In the genomic region with DNA sequence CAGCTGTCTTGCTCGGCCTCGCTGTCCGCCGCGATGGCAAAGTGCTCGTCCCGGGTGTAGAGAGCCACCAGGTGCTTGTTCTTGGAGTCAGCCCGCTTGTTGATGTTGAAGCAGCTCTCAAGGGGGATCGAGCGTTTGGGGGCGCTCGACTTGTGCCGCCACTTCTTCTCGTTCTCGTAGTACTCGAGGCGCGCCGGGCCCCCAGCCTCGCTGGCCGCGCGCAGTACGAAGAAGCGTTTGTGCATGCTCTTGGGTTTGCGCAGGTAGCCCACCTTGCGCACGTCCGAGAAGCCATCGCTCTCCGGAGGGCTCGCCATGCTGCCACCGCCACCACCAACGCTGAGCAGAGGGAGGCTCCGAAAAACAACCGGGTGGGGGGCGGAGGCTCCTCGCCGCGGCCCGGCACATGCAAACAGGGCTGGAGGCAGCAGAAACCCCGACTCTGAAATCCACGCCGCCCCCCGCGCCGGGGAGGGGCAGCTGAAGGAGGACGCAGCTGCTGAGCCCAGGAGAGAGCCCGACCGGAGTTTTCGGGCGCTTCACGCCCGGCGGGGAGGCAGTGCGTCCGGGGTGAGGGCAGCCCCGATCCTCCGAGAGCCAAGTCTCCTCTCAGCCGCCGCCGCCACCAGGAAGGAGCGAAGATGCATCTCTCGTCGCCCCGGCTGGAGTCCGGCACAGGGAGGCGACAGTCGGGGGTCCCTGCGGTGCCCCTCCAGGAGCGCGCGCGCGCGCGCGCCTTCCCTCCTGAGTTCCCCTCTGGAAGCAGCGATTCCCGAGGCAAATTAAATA, we compare ENCODE assay signal across 1 cellular context.
TF ChIP-seq lines count a peak whose summit lies in the region.

No MANE protein-coding gene starts in this region.

TF ChIP-seq in WTC11, 78 proteins besides CTCF, POLR2A, EP300 and RAD21 (continued from another document and continues in another):
- TF ChIP-seq, protein P1, sequence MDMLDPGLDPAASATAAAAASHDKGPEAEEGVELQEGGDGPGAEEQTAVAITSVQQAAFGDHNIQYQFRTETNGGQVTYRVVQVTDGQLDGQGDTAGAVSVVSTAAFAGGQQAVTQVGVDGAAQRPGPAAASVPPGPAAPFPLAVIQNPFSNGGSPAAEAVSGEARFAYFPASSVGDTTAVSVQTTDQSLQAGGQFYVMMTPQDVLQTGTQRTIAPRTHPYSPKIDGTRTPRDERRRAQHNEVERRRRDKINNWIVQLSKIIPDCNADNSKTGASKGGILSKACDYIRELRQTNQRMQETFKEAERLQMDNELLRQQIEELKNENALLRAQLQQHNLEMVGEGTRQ (CRISPR knock-in tag; IDR thresholded peaks at IDR 0.05) = no peak
- 0 out of 2 replicates have a peak, but pooled peaks have one; percentile 49 for TF ChIP-seq RELA (CRISPR knock-in tag; IDR thresholded peaks at IDR 0.05; ENCODE audit: borderline replicate concordance)
- no peak for TF ChIP-seq EMX1 (CRISPR knock-in tag; IDR thresholded peaks at IDR 0.05)
- TF ChIP-seq ESRRA (CRISPR knock-in tag; IDR thresholded peaks at IDR 0.05; ENCODE audit: borderline replicate concordance) = peak; percentile 70; the same call in 1 of the 2 replicates
- TF ChIP-seq JAZF1 (CRISPR knock-in tag; IDR thresholded peaks at IDR 0.05) = no peak
- no peak for TF ChIP-seq FOXJ3 (CRISPR knock-in tag; IDR thresholded peaks at IDR 0.05; ENCODE audit: borderline replicate concordance)
- TF ChIP-seq, protein P2, sequence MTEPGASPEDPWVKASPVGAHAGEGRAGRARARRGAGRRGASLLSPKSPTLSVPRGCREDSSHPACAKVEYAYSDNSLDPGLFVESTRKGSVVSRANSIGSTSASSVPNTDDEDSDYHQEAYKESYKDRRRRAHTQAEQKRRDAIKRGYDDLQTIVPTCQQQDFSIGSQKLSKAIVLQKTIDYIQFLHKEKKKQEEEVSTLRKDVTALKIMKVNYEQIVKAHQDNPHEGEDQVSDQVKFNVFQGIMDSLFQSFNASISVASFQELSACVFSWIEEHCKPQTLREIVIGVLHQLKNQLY (CRISPR knock-in tag; IDR thresholded peaks at IDR 0.05) = no peak
- TF ChIP-seq, protein P3, sequence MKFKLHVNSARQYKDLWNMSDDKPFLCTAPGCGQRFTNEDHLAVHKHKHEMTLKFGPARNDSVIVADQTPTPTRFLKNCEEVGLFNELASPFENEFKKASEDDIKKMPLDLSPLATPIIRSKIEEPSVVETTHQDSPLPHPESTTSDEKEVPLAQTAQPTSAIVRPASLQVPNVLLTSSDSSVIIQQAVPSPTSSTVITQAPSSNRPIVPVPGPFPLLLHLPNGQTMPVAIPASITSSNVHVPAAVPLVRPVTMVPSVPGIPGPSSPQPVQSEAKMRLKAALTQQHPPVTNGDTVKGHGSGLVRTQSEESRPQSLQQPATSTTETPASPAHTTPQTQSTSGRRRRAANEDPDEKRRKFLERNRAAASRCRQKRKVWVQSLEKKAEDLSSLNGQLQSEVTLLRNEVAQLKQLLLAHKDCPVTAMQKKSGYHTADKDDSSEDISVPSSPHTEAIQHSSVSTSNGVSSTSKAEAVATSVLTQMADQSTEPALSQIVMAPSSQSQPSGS (CRISPR knock-in tag; IDR thresholded peaks at IDR 0.05; ENCODE audit: borderline replicate concordance, low read depth) = no peak
- TF ChIP-seq, protein P4, sequence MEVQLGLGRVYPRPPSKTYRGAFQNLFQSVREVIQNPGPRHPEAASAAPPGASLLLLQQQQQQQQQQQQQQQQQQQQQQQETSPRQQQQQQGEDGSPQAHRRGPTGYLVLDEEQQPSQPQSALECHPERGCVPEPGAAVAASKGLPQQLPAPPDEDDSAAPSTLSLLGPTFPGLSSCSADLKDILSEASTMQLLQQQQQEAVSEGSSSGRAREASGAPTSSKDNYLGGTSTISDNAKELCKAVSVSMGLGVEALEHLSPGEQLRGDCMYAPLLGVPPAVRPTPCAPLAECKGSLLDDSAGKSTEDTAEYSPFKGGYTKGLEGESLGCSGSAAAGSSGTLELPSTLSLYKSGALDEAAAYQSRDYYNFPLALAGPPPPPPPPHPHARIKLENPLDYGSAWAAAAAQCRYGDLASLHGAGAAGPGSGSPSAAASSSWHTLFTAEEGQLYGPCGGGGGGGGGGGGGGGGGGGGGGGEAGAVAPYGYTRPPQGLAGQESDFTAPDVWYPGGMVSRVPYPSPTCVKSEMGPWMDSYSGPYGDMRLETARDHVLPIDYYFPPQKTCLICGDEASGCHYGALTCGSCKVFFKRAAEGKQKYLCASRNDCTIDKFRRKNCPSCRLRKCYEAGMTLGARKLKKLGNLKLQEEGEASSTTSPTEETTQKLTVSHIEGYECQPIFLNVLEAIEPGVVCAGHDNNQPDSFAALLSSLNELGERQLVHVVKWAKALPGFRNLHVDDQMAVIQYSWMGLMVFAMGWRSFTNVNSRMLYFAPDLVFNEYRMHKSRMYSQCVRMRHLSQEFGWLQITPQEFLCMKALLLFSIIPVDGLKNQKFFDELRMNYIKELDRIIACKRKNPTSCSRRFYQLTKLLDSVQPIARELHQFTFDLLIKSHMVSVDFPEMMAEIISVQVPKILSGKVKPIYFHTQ (CRISPR knock-in tag; IDR thresholded peaks at IDR 0.05) = no peak
- TF ChIP-seq, protein P5, sequence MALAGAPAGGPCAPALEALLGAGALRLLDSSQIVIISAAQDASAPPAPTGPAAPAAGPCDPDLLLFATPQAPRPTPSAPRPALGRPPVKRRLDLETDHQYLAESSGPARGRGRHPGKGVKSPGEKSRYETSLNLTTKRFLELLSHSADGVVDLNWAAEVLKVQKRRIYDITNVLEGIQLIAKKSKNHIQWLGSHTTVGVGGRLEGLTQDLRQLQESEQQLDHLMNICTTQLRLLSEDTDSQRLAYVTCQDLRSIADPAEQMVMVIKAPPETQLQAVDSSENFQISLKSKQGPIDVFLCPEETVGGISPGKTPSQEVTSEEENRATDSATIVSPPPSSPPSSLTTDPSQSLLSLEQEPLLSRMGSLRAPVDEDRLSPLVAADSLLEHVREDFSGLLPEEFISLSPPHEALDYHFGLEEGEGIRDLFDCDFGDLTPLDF (CRISPR knock-in tag; IDR thresholded peaks at IDR 0.05) = 0 out of 2 replicates have a peak, but pooled peaks have one; percentile 42
- TF ChIP-seq, protein P6, sequence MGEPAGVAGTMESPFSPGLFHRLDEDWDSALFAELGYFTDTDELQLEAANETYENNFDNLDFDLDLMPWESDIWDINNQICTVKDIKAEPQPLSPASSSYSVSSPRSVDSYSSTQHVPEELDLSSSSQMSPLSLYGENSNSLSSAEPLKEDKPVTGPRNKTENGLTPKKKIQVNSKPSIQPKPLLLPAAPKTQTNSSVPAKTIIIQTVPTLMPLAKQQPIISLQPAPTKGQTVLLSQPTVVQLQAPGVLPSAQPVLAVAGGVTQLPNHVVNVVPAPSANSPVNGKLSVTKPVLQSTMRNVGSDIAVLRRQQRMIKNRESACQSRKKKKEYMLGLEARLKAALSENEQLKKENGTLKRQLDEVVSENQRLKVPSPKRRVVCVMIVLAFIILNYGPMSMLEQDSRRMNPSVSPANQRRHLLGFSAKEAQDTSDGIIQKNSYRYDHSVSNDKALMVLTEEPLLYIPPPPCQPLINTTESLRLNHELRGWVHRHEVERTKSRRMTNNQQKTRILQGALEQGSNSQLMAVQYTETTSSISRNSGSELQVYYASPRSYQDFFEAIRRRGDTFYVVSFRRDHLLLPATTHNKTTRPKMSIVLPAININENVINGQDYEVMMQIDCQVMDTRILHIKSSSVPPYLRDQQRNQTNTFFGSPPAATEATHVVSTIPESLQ (CRISPR knock-in tag; IDR thresholded peaks at IDR 0.05) = no peak
- TF ChIP-seq CREM (CRISPR knock-in tag; IDR thresholded peaks at IDR 0.05) = peak; percentile 82; the same call in 1 of the 2 replicates
- no peak for TF ChIP-seq GABPB1 (CRISPR knock-in tag; IDR thresholded peaks at IDR 0.05)
- TF ChIP-seq OVOL2 (CRISPR knock-in tag; IDR thresholded peaks at IDR 0.05; ENCODE audit: borderline replicate concordance) = no peak
- no peak for TF ChIP-seq SOX15 (CRISPR knock-in tag; IDR thresholded peaks at IDR 0.05)
- TF ChIP-seq, protein P7, sequence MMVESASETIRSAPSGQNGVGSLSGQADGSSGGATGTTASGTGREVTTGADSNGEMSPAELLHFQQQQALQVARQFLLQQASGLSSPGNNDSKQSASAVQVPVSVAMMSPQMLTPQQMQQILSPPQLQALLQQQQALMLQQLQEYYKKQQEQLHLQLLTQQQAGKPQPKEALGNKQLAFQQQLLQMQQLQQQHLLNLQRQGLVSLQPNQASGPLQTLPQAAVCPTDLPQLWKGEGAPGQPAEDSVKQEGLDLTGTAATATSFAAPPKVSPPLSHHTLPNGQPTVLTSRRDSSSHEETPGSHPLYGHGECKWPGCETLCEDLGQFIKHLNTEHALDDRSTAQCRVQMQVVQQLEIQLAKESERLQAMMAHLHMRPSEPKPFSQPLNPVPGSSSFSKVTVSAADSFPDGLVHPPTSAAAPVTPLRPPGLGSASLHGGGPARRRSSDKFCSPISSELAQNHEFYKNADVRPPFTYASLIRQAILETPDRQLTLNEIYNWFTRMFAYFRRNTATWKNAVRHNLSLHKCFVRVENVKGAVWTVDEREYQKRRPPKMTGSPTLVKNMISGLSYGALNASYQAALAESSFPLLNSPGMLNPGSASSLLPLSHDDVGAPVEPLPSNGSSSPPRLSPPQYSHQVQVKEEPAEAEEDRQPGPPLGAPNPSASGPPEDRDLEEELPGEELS (CRISPR knock-in tag; IDR thresholded peaks at IDR 0.05) = peak; percentile 71
- TF ChIP-seq RORB (CRISPR knock-in tag; IDR thresholded peaks at IDR 0.05) = no peak
- no peak for TF ChIP-seq MXD4 (CRISPR knock-in tag; IDR thresholded peaks at IDR 0.05; ENCODE audit: borderline replicate concordance)
- TF ChIP-seq, protein P8, sequence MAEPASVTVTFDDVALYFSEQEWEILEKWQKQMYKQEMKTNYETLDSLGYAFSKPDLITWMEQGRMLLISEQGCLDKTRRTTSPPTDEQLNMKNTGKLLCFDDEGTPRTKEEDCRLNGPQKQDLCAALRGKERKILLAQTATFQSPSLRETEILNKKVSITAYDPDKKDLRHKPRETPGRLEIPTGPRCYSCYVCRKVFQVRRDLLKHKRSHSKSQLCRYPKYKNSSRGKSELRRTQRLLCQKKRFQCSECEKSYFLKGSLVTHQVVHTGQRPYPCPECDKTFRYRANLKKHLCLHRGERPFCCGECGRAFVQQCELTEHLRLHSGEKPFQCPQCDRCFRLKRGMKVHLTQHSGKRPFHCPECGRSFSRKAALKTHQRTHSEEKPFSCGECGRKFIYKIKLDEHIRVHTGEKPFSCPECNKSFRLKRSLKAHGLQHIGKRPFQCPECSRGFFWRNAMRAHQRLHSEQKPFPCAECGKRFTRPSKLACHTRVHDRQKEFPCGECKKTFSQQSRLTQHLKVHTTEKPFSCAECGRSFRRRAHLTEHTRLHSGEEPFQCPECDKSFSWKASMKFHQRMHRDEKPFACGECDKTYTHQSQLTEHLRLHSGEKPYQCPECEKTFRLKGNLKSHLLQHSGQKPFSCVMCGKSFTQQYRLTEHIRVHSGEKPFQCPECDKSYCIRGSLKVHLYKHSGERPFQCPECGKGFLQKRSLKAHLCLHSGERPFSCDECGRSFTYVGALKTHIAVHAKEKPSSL (CRISPR knock-in tag; conservative IDR thresholded peaks at IDR 0.05) = no peak
- no peak for TF ChIP-seq ZNF317 (CRISPR knock-in tag; IDR thresholded peaks at IDR 0.05; ENCODE audit: borderline replicate concordance, low read depth)
- TF ChIP-seq, protein P9, sequence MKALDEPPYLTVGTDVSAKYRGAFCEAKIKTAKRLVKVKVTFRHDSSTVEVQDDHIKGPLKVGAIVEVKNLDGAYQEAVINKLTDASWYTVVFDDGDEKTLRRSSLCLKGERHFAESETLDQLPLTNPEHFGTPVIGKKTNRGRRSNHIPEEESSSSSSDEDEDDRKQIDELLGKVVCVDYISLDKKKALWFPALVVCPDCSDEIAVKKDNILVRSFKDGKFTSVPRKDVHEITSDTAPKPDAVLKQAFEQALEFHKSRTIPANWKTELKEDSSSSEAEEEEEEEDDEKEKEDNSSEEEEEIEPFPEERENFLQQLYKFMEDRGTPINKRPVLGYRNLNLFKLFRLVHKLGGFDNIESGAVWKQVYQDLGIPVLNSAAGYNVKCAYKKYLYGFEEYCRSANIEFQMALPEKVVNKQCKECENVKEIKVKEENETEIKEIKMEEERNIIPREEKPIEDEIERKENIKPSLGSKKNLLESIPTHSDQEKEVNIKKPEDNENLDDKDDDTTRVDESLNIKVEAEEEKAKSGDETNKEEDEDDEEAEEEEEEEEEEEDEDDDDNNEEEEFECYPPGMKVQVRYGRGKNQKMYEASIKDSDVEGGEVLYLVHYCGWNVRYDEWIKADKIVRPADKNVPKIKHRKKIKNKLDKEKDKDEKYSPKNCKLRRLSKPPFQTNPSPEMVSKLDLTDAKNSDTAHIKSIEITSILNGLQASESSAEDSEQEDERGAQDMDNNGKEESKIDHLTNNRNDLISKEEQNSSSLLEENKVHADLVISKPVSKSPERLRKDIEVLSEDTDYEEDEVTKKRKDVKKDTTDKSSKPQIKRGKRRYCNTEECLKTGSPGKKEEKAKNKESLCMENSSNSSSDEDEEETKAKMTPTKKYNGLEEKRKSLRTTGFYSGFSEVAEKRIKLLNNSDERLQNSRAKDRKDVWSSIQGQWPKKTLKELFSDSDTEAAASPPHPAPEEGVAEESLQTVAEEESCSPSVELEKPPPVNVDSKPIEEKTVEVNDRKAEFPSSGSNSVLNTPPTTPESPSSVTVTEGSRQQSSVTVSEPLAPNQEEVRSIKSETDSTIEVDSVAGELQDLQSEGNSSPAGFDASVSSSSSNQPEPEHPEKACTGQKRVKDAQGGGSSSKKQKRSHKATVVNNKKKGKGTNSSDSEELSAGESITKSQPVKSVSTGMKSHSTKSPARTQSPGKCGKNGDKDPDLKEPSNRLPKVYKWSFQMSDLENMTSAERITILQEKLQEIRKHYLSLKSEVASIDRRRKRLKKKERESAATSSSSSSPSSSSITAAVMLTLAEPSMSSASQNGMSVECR (CRISPR knock-in tag; IDR thresholded peaks at IDR 0.05; ENCODE audit: borderline replicate concordance) = no peak
- TF ChIP-seq, protein P10, sequence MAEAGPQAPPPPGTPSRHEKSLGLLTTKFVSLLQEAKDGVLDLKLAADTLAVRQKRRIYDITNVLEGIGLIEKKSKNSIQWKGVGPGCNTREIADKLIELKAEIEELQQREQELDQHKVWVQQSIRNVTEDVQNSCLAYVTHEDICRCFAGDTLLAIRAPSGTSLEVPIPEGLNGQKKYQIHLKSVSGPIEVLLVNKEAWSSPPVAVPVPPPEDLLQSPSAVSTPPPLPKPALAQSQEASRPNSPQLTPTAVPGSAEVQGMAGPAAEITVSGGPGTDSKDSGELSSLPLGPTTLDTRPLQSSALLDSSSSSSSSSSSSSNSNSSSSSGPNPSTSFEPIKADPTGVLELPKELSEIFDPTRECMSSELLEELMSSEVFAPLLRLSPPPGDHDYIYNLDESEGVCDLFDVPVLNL (CRISPR knock-in tag; IDR thresholded peaks at IDR 0.05; ENCODE audit: borderline replicate concordance, low read depth) = peak; percentile 74; the same call in 1 of the 2 replicates
- no peak for TF ChIP-seq TP53 (CRISPR knock-in tag; IDR thresholded peaks at IDR 0.05)
- TF ChIP-seq, protein P11, sequence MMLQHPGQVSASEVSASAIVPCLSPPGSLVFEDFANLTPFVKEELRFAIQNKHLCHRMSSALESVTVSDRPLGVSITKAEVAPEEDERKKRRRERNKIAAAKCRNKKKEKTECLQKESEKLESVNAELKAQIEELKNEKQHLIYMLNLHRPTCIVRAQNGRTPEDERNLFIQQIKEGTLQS (CRISPR knock-in tag; conservative IDR thresholded peaks at IDR 0.05) = no peak
- TF ChIP-seq JUN (CRISPR knock-in tag; IDR thresholded peaks at IDR 0.05) = no peak
- TF ChIP-seq, protein P12, sequence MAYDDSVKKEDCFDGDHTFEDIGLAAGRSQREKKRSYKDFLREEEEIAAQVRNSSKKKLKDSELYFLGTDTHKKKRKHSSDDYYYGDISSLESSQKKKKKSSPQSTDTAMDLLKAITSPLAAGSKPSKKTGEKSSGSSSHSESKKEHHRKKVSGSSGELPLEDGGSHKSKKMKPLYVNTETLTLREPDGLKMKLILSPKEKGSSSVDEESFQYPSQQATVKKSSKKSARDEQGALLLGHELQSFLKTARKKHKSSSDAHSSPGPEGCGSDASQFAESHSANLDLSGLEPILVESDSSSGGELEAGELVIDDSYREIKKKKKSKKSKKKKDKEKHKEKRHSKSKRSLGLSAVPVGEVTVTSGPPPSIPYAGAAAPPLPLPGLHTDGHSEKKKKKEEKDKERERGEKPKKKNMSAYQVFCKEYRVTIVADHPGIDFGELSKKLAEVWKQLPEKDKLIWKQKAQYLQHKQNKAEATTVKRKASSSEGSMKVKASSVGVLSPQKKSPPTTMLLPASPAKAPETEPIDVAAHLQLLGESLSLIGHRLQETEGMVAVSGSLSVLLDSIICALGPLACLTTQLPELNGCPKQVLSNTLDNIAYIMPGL (CRISPR knock-in tag; IDR thresholded peaks at IDR 0.05) = peak; percentile 96
- TF ChIP-seq NR2C2 (CRISPR knock-in tag; IDR thresholded peaks at IDR 0.05) = no peak
